In genomic region chr4:119314356-119314755, GRCh38 we compare ENCODE assay signal across 8 cellular contexts. TPM values are rescaled to one million over a fixed set of nuclear protein-coding genes. Genes with fewer than 3 reads are reported as not detected.
DNase-seq lines count a peak whose midpoint lies in the region; ATAC-seq, FAIRE-seq and TF ChIP-seq lines count a peak whose summit lies in the region.

No MANE protein-coding gene starts in this region.

- WGBS in H1 (ENCODE audit: extremely low coverage in 1 of 2, insufficient coverage in 1 of 2, insufficient read length in 1 of 2, insufficient replicate concordance in 2 of 2, low coverage in 1 of 2, low lambda C conversion rate in 2 of 2, missing lambda C conversion rate in 1 of 2), 2 experiments = 42% methylated on average over 4 of the region's 4 CpGs; no CpG with 5 or more reads in 1 of the 2 experiments

- no peaks in the 10 kb centered on the region for H4K20me1 ChIP-seq in H1 (replicated peaks in 1 of 2; ENCODE audit: control insufficient read depth in 1 of 2, insufficient read depth in 2 of 2, low read length in 2 of 2)

- no peak overlapping the region for H3K23ac ChIP-seq in H1 (ENCODE audit: insufficient read length)

- peak overlapping the region in 2 of 9 donors; percentile 1 to 17 for H3K27ac Mint-ChIP-seq in naive thymus-derived CD4-positive, alpha-beta T cell

- no peak overlapping the region for H3K4me2 ChIP-seq in H1 (ENCODE audit: insufficient read depth in 1 of 2, low read depth in 2 of 2, low read length in 2 of 2)

- no peak overlapping the region for H3K27ac ChIP-seq in H1 (ENCODE audit: low read depth, low read length)
- H3K27ac ChIP-seq in naive thymus-derived CD4-positive, alpha-beta T cell (ENCODE audit: low read depth, low read length) = no peak overlapping the region

- H4K8ac ChIP-seq in H1 (ENCODE audit: extremely low read depth, insufficient read depth, low read length) = no peak overlapping the region

- TF ChIP-seq EP300 in H1 (IDR thresholded peaks at IDR 0.05; ENCODE audit: borderline replicate concordance in 1 of 2, low read depth in 2 of 2, low read length in 2 of 2) = no peak

- H3K27me3 ChIP-seq in H1 (replicated peaks in 1 of 4; ENCODE audit: control insufficient read depth in 3 of 4, extremely low read depth in 1 of 4, insufficient read depth in 3 of 4, low read length in 3 of 4) = no peaks in the 10 kb centered on the region
- H3K27me3 ChIP-seq in naive thymus-derived CD4-positive, alpha-beta T cell (ENCODE audit: control insufficient read depth in 2 of 2, insufficient read depth in 2 of 2, low read length in 2 of 2) = no peaks in the 10 kb centered on the region

- no peak overlapping the region for H3K18ac ChIP-seq in H1 (ENCODE audit: extremely low read depth, low read length)

- no peak overlapping the region for H3K14ac ChIP-seq in H1 (ENCODE audit: insufficient read length)

- no peak overlapping the region for H3K4me3 ChIP-seq in H1 (ENCODE audit: extremely low read depth in 1 of 4, insufficient read depth in 2 of 4, low read depth in 3 of 4, low read length in 4 of 4)
- H3K4me3 ChIP-seq in naive thymus-derived CD4-positive, alpha-beta T cell (ENCODE audit: low read length) = no peak overlapping the region

- no peaks in the 10 kb centered on the region for H3K36me3 ChIP-seq in H1 (ENCODE audit: control insufficient read depth in 2 of 4, insufficient read depth in 4 of 4, low read length in 3 of 4)
- H3K36me3 ChIP-seq in naive thymus-derived CD4-positive, alpha-beta T cell (ENCODE audit: control insufficient read depth in 2 of 3, insufficient read depth in 3 of 3, low read length in 3 of 3) = no peaks in the 10 kb centered on the region

- H2BK5ac ChIP-seq in H1 (ENCODE audit: low read depth, low read length) = no peak overlapping the region

- ATAC-seq in GM18861 (IDR thresholded peaks at IDR 0.05; ENCODE audit: unreplicated experiment) (peak; percentile 75), GM21360 (IDR thresholded peaks at IDR 0.05; ENCODE audit: unreplicated experiment) (no peak)
- ATAC-seq in naive thymus-derived CD4-positive, alpha-beta T cell = peak; percentile 80

- DNase-seq in Caki2 (ENCODE audit: low read depth) (peak; percentile 22), HT1080 (ENCODE audit: low read depth) (peak; percentile 50), RCC 7860 (ENCODE audit: low spot score) (peak; percentile 10), H1 (ENCODE audit: low read depth in 1 of 2, low spot score in 2 of 2) (no peak), HuH-7.5 (ENCODE audit: low spot score) (no peak)
- peak in 7 of 9 donors; percentile 37 to 72 (median 61) for DNase-seq in naive thymus-derived CD4-positive, alpha-beta T cell

- no peak overlapping the region for H3K56ac ChIP-seq in H1 (replicated peaks; ENCODE audit: insufficient read length, low read depth, low read length)

- no peaks in the 10 kb centered on the region for H3K9me3 Mint-ChIP-seq in naive thymus-derived CD4-positive, alpha-beta T cell

- H3K27me3 Mint-ChIP-seq in naive thymus-derived CD4-positive, alpha-beta T cell = peaks cover 0 to 40% (median 8%) of the 10 kb centered on the region in 5 donors

- H2BK12ac ChIP-seq in H1 (ENCODE audit: low read depth, low read length) = no peak overlapping the region

- TF ChIP-seq POLR2A in H1 (IDR thresholded peaks at IDR 0.05; ENCODE audit: control extremely low read depth in 1 of 2, low read depth in 2 of 2, low read length in 2 of 2) = no peak

- H3K9ac ChIP-seq in H1 (replicated peaks in 1 of 4; ENCODE audit: extremely low read depth in 1 of 4, low read depth in 3 of 4, low read length in 3 of 4) = no peak overlapping the region

- H4K5ac ChIP-seq in H1 (ENCODE audit: insufficient read length, low read depth, low read length) = no peak overlapping the region

- no peak overlapping the region for H3K4me3 Mint-ChIP-seq in naive thymus-derived CD4-positive, alpha-beta T cell

- H3K9me3 ChIP-seq in H1 (ENCODE audit: insufficient read depth in 2 of 2, low read depth in 1 of 2, low read length in 1 of 2) = no peaks in the 10 kb centered on the region
- no peaks in the 10 kb centered on the region for H3K9me3 ChIP-seq in naive thymus-derived CD4-positive, alpha-beta T cell (ENCODE audit: control insufficient read depth in 2 of 3, low read length in 3 of 3)

- in situ Hi-C loops in Caki2 (cut with HindIII; ENCODE audit: low pct_unique_long_range_greater_than_20kb, low sequenced_read_pairs) = no loop called here

- CTCF ChIA-PET in H1 (lab: Charles Lee; ENCODE audit: partially characterized antibody) = interaction anchor here (0.7 to 3.5 kb wide), 8 partner anchors 15 to 182 kb away, joined by 3 to 22 read pairs (median 4); no protein-coding TSS in a partner anchor
- CTCF ChIA-PET in naive thymus-derived CD4-positive, alpha-beta T cell (lab: Charles Lee) = interaction anchor here (0.7 to 1.8 kb wide), 7 partner anchors 9 to 313 kb away, joined by 3 to 7 read pairs (median 4); a partner anchor contains a TSS

- no peak overlapping the region for H2BK15ac ChIP-seq in H1 (ENCODE audit: low read length)

- no peak overlapping the region for H2AFZ ChIP-seq in H1 (ENCODE audit: low read length)

- no peak overlapping the region for H2BK120ac ChIP-seq in H1 (replicated peaks; ENCODE audit: low read depth, low read length)

- H3K23me2 ChIP-seq in H1 (ENCODE audit: low read depth, low read length) = no peaks in the 10 kb centered on the region

- no peak overlapping the region for H4K91ac ChIP-seq in H1 (replicated peaks; ENCODE audit: insufficient read length, low read length)

- H3K36me3 Mint-ChIP-seq in naive thymus-derived CD4-positive, alpha-beta T cell = no peaks in the 10 kb centered on the region

- no peaks in the 10 kb centered on the region for H3K4me1 ChIP-seq in H1 (replicated peaks in 1 of 4; ENCODE audit: control insufficient read depth in 3 of 4, insufficient read depth in 4 of 4, low read length in 3 of 4)
- no peaks in the 10 kb centered on the region for H3K4me1 ChIP-seq in naive thymus-derived CD4-positive, alpha-beta T cell (ENCODE audit: control insufficient read depth in 2 of 2, insufficient read depth in 2 of 2, low read length in 2 of 2)

- POLR2A ChIA-PET in H1 (lab: Charles Lee; ENCODE audit: partially characterized antibody) = no interaction called here
- POLR2A ChIA-PET in naive thymus-derived CD4-positive, alpha-beta T cell (lab: Charles Lee) = no interaction called here

- intact Hi-C loops in naive thymus-derived CD4-positive, alpha-beta T cell (cut with micrococcal nuclease) = loop anchor here (1.0 to 2.0 kb wide), 10 partner anchors 63 to 736 kb away; partner anchors contain the start of gene PDE5A (in 1 of the 2)

- FAIRE-seq in RCC 7860 (lab: Jason Lieb, UNC) (no peak), H1 (lab: Jason Lieb, UNC) (peak; percentile 76)

- peaks cover 0 to 2% (median 0%) of the 10 kb centered on the region in 7 donors for H3K4me1 Mint-ChIP-seq in naive thymus-derived CD4-positive, alpha-beta T cell

- peak in 2 of 3 experiments; percentile 58 to 65; a peak in 2 of 4 replicates for TF ChIP-seq CTCF in H1 (IDR thresholded peaks at IDR 0.05; ENCODE audit: control extremely low read depth in 1 of 3, insufficient read depth in 1 of 3, low read depth in 1 of 3, low read length in 3 of 3)

- no peaks in the 10 kb centered on the region for H3K79me1 ChIP-seq in H1 (ENCODE audit: low read depth, low read length)

- no peak overlapping the region for H2BK20ac ChIP-seq in H1 (ENCODE audit: low read length)

- H3K79me2 ChIP-seq in H1 (ENCODE audit: control insufficient read depth in 1 of 2, insufficient read depth in 2 of 2, low read length in 2 of 2) = no peaks in the 10 kb centered on the region

- peak; percentile 85 to 88 for TF ChIP-seq RAD21 in H1 (IDR thresholded peaks at IDR 0.05 in 1 of 2, conservative IDR thresholded peaks at IDR 0.05 in 1 of 2; ENCODE audit: low read depth in 2 of 2, low read length in 2 of 2)

- H2AK5ac ChIP-seq in H1 (ENCODE audit: low read depth, low read length) = no peak overlapping the region

- H3K4ac ChIP-seq in H1 (replicated peaks; ENCODE audit: insufficient read length, low read depth, low read length) = no peak overlapping the region

TF ChIP-seq in H1, 55 proteins besides CTCF, POLR2A, EP300 and RAD21 (continues in another document):
- TF ChIP-seq JUN (IDR thresholded peaks at IDR 0.05; ENCODE audit: low read depth, low read length) (no peak), ATF2 (IDR thresholded peaks at IDR 0.05; ENCODE audit: low read length) (no peak), SUZ12 (IDR thresholded peaks at IDR 0.05; ENCODE audit: low read length) (no peak), RBBP5 (IDR thresholded peaks at IDR 0.05; ENCODE audit: borderline replicate concordance, low read depth, low read length) (no peak), CREB1 (IDR thresholded peaks at IDR 0.05) (no peak), BRCA1 (IDR thresholded peaks at IDR 0.05; ENCODE audit: low read depth, low read length) (no peak)

RNA-seq across cellular contexts. Expression of gene FABP2, which starts 7.6 kb away (rescaled TPM):
- not detected in 2 replicates for total RNA-seq in Caki2 (2014; rRNA removed; shearing (Covaris generic); ENCODE audit: low replicate concordance)
- total RNA-seq in HT1080 (2014; rRNA removed; shearing (Covaris generic)) = not detected in 2 replicates
- polyA plus RNA-seq in HT1080 (2015; cell fraction: cytosol; rRNA removed) = not detected in 2 replicates
- not detected in 2 replicates for polyA plus RNA-seq in HT1080 (2015; cell fraction: nucleus; rRNA removed)
- not detected in 2 replicates for total RNA-seq in H1 (2021; fragmentation: NEBNext Ultra II Directional; extraction: Animal tissue kit (Norgen Biotek cat#: 25700))
- not detected in 2 replicates for polyA plus RNA-seq in H1 (2011; rRNA removed)
- polyA plus RNA-seq in H1 (2011; cell fraction: cytosol; rRNA removed) = not detected
- polyA plus RNA-seq in H1 (2011; cell fraction: nucleus; rRNA removed) = not detected
- not detected in 4 replicates for polyA plus RNA-seq in H1 (2012, experiment 1 of 2)
- polyA plus RNA-seq in H1 (2012, experiment 2 of 2) = not detected
- not detected for polyA plus RNA-seq in H1 (2013, experiment 1 of 2)
- not detected for polyA plus RNA-seq in H1 (2013, experiment 2 of 2)
- polyA minus RNA-seq in H1 (2011; rRNA and poly(A)+ RNA removed) = not detected in 2 replicates
- not detected for polyA minus RNA-seq in H1 (2011; cell fraction: cytosol; rRNA and poly(A)+ RNA removed)
- polyA minus RNA-seq in H1 (2011; cell fraction: nucleus; rRNA and poly(A)+ RNA removed) = not detected
- total RNA-seq in naive thymus-derived CD4-positive, alpha-beta T cell = under 1 TPM in 1 of 5 experiments, not detected in 4; 0.19 TPM
- not detected for polyA plus RNA-seq in naive thymus-derived CD4-positive, alpha-beta T cell

Comparison
In these comparisons a context has a peak if more than half of its experiments do, and no peak if none do; other contexts are left out.
1. DNase-seq: peak in Caki2 (single experiment), HT1080 (single experiment), RCC 7860 (single experiment) and naive thymus-derived CD4-positive, alpha-beta T cell (7 of 9); none in H1 (0 of 2) and HuH-7.5 (single experiment).